ENCODE assay signal across 8 cellular contexts in the genomic region with DNA sequence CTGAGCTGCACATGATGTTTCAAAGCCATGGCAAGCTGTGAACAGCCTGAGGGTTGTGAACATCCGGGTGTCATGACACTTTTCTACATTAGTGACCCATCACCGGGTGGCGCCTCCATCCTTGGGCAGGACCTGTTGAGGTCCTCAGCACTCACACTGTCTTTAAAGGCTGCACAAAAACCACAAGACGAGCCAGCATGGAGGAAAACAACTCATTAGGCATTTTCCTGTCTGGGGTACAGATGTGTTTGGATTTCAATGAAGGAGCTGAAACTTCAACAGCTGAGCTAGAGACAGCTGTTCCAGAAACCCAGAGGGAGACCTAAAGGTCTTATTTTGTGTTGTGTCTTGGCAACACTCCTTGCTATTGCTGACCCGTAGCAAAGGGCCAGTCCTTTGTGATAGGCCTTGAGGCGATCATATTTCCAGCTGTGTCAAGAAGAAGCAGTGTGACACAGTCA.
DNase-seq lines count a peak whose midpoint lies in the region; ATAC-seq and TF ChIP-seq lines count a peak whose summit lies in the region.

No MANE protein-coding gene starts in this region.

- H3K4me1 ChIP-seq in right atrium auricular region (peaks cover 0 to 10% of the 10 kb centered on the region in 2 donors), OCI-LY3 (ENCODE audit: low read length) (peaks cover 12% of the 10 kb centered on the region), upper lobe of right lung (no peaks in the 10 kb centered on the region)

- no peak overlapping the region for H2AFZ ChIP-seq in OCI-LY3 (ENCODE audit: low read depth, low read length)

- H3K4me3 ChIP-seq in right atrium auricular region (no peak overlapping the region), OCI-LY3 (ENCODE audit: low read length) (no peak overlapping the region), upper lobe of right lung (no peak overlapping the region)

- H3K27me3 ChIP-seq in right atrium auricular region = no peaks in the 10 kb centered on the region
- no peaks in the 10 kb centered on the region for H3K27me3 ChIP-seq in OCI-LY3 (ENCODE audit: low read depth, low read length)
- H3K27me3 ChIP-seq in upper lobe of right lung = no peaks in the 10 kb centered on the region

- no peaks in the 10 kb centered on the region for H3K36me3 ChIP-seq in right atrium auricular region
- no peaks in the 10 kb centered on the region for H3K36me3 ChIP-seq in OCI-LY3 (replicated peaks; ENCODE audit: low read depth, low read length)
- H3K36me3 ChIP-seq in upper lobe of right lung = no peaks in the 10 kb centered on the region

- no peaks in the 10 kb centered on the region for H3K79me2 ChIP-seq in OCI-LY3 (ENCODE audit: low read length)

- DNase-seq in Right ventricle myocardium superior = peak; percentile 55
- DNase-seq in right atrium auricular region (ENCODE audit: low spot score) = no peak
- DNase-seq in glomerular visceral epithelial cell (ENCODE audit: extremely low spot score) = peak; percentile 25
- no peak for DNase-seq in upper lobe of right lung
- DNase-seq in GM03348 (ENCODE audit: low spot score) = no peak
- no peak for DNase-seq in effector memory CD8-positive, alpha-beta T cell

- H3K4me2 ChIP-seq in OCI-LY3 (ENCODE audit: low read length) = no peak overlapping the region

- ATAC-seq in Right ventricle myocardium superior (ENCODE audit: poor library complexity) (peak; percentile 89), upper lobe of right lung (peak; percentile 72), HG03139 (IDR thresholded peaks at IDR 0.05; ENCODE audit: unreplicated experiment) (no peak)
- ATAC-seq in effector memory CD8-positive, alpha-beta T cell (replicated peaks) = no peak

- H3K9me3 ChIP-seq in right atrium auricular region = no peaks in the 10 kb centered on the region
- no peaks in the 10 kb centered on the region for H3K9me3 ChIP-seq in OCI-LY3 (ENCODE audit: insufficient read depth, low read length)
- H3K9me3 ChIP-seq in upper lobe of right lung = no peaks in the 10 kb centered on the region

- peaks cover 20 to 27% of the 10 kb centered on the region in 2 donors for H3K27me3 Mint-ChIP-seq in effector memory CD8-positive, alpha-beta T cell

- H3K27ac Mint-ChIP-seq in effector memory CD8-positive, alpha-beta T cell = no peak overlapping the region

- no peaks in the 10 kb centered on the region for H4K20me1 ChIP-seq in OCI-LY3 (ENCODE audit: insufficient read depth, low read length)

- peak overlapping the region in 1 of 2 donors; percentile 21 for H3K27ac ChIP-seq in right atrium auricular region
- no peak overlapping the region for H3K27ac ChIP-seq in OCI-LY3 (ENCODE audit: low read length)
- no peak overlapping the region for H3K27ac ChIP-seq in upper lobe of right lung

- H3K9me3 Mint-ChIP-seq in effector memory CD8-positive, alpha-beta T cell = no peaks in the 10 kb centered on the region

- no peaks in the 10 kb centered on the region for H3K4me1 Mint-ChIP-seq in effector memory CD8-positive, alpha-beta T cell (ENCODE audit: low read depth in 2 of 2)

- no peak overlapping the region for H3K9ac ChIP-seq in OCI-LY3 (ENCODE audit: low read length)

- H3K4me3 Mint-ChIP-seq in effector memory CD8-positive, alpha-beta T cell = no peak overlapping the region

- TF ChIP-seq CTCF in right atrium auricular region (IDR thresholded peaks at IDR 0.05) = no peak
- peak; percentile 34 for TF ChIP-seq CTCF in OCI-LY3 (IDR thresholded peaks at IDR 0.05; ENCODE audit: low read depth, low read length)
- no peak for TF ChIP-seq CTCF in upper lobe of right lung (IDR thresholded peaks at IDR 0.05)

- intact Hi-C loops in Right ventricle myocardium superior (cut with DNase I) (no loop called here), upper lobe of right lung (cut with DNase I) (no loop called here)

- peaks cover under 1% of the 10 kb centered on the region for H3K36me3 Mint-ChIP-seq in effector memory CD8-positive, alpha-beta T cell (ENCODE audit: insufficient read depth)

Comparison
In these comparisons a context has a peak if more than half of its experiments do, and no peak if none do; other contexts are left out.
1. DNase-seq: peak in Right ventricle myocardium superior (single experiment) and glomerular visceral epithelial cell (single experiment); none in right atrium auricular region (single experiment), upper lobe of right lung (single experiment), GM03348 (single experiment) and effector memory CD8-positive, alpha-beta T cell (0 of 3).
2. ATAC-seq: peak in Right ventricle myocardium superior (single experiment) and upper lobe of right lung (single experiment); none in HG03139 (single experiment) and effector memory CD8-positive, alpha-beta T cell (single experiment).